Comparison of ENCODE assay signal across 8 cellular contexts in genomic region chr10:71888623-71889387, GRCh38. TPM values are rescaled to one million over a fixed set of nuclear protein-coding genes. Genes with fewer than 3 reads are reported as not detected.
DNase-seq lines count a peak whose midpoint lies in the region; ATAC-seq and TF ChIP-seq lines count a peak whose summit lies in the region.

No MANE protein-coding gene starts in this region.

- H3K4me2 ChIP-seq in BLaER1 treated with 17β-estradiol and CSF1 and Interleukin-3, amounts not matched to agents 10 nM and 100 nM, result peak overlapping the region; percentile 91 to 99 (median 97)

- H3K27ac ChIP-seq in BLaER1 treated with 17β-estradiol and CSF1 and Interleukin-3, amounts not matched to agents 10 nM and 100 nM, result peak overlapping the region; percentile 93 to 100 (median 98)

- TF ChIP-seq CTCF in mucosa of descending colon (IDR thresholded peaks at IDR 0.05), result no peak

- ATAC-seq in GM18909 (IDR thresholded peaks at IDR 0.05; ENCODE audit: poor library complexity, unreplicated experiment), result peak; percentile 87
- ATAC-seq in HG03108 (IDR thresholded peaks at IDR 0.05; ENCODE audit: unreplicated experiment), result peak; percentile 86
- ATAC-seq in mucosa of descending colon, result peak; percentile 85

- H3K9me3 ChIP-seq in BLaER1 treated with 17β-estradiol and CSF1 and Interleukin-3, amounts not matched to agents 10 nM and 100 nM (replicated peaks in 1 of 11), result peaks cover 0 to 4% (median 0%) of the 10 kb centered on the region in 11 experiments; a peak in 1 of 22 replicates
- H3K9me3 ChIP-seq in mucosa of descending colon, result no peaks in the 10 kb centered on the region

- peaks cover 37 to 94% (median 93%) of the 10 kb centered on the region in 10 experiments for H3K4me1 ChIP-seq in BLaER1 treated with 17β-estradiol and CSF1 and Interleukin-3, amounts not matched to agents 10 nM and 100 nM
- peaks cover 11% of the 10 kb centered on the region for H3K4me1 ChIP-seq in mucosa of descending colon (ENCODE audit: low read depth)

- DNase-seq in NCI-H774 (lab: John Stamatoyannopoulos, UW) (peak; percentile 0), erythroblast (lab: John Stamatoyannopoulos, UW) (peak; percentile 76 to 85), mucosa of descending colon (peak; percentile 69 to 87 (median 72))
- peak; percentile 78 for DNase-seq in activated CD8-positive, alpha-beta memory T cell treated with anti-CD3 and anti-CD28 coated beads, Interleukin-2, amount 50 U/mL, for 48 hours
- DNase-seq in stimulated activated CD8-positive, alpha-beta memory T cell treated with anti-CD3 and anti-CD28 coated beads, Interleukin-7, amount 100 ng/mL, for 48 hours (ENCODE audit: extremely low read depth in 1 of 2, low read depth in 1 of 2), result peak; percentile 35 to 37

- H3K27me3 ChIP-seq in BLaER1 treated with 17β-estradiol and CSF1 and Interleukin-3, amounts not matched to agents 10 nM and 100 nM, result no peaks in the 10 kb centered on the region

- peak overlapping the region; percentile 82 to 98 (median 86) for H3K9ac ChIP-seq in BLaER1 treated with 17β-estradiol and CSF1 and Interleukin-3, amounts not matched to agents 10 nM and 100 nM

- TF ChIP-seq POLR2A in erythroblast (IDR thresholded peaks at IDR 0.05; ENCODE audit: low read length), result no peak

- H4K20me1 ChIP-seq in BLaER1 treated with 17β-estradiol and CSF1 and Interleukin-3, amounts not matched to agents 10 nM and 100 nM, result no peaks in the 10 kb centered on the region

- H3K4me3 ChIP-seq in BLaER1 treated with 17β-estradiol and CSF1 and Interleukin-3, amounts not matched to agents 10 nM and 100 nM, result peak overlapping the region; percentile 26 to 50 (median 40); a peak in 17 of 20 replicates
- H3K4me3 ChIP-seq in mucosa of descending colon, result no peak overlapping the region

- intact Hi-C loops in mucosa of descending colon (cut with DNase I, micrococcal nuclease), result no loop called here

- H3K36me3 ChIP-seq in BLaER1 treated with 17β-estradiol and CSF1 and Interleukin-3, amounts not matched to agents 10 nM and 100 nM, result no peaks in the 10 kb centered on the region
- H3K36me3 ChIP-seq in mucosa of descending colon (ENCODE audit: low read depth), result no peaks in the 10 kb centered on the region

RNA-seq across cellular contexts. Expression of gene PSAP, which starts 37.8 kb away (rescaled TPM):
- 100 to 1,000 TPM; 561 to 810 (median 653) TPM for total RNA-seq in mucosa of descending colon

Comparison
In these comparisons a context has a peak if more than half of its experiments do, and no peak if none do; other contexts are left out.
1. DNase-seq: peak in every context shown above with its lines; median percentile 80 in erythroblast; 78 in activated CD8-positive, alpha-beta memory T cell treated with anti-CD3 and anti-CD28 coated beads, Interleukin-2, amount 50 U/mL, for 48 hours; 72 in mucosa of descending colon; 36 in stimulated activated CD8-positive, alpha-beta memory T cell treated with anti-CD3 and anti-CD28 coated beads, Interleukin-7, amount 100 ng/mL, for 48 hours; 0 in NCI-H774.